Comparison of ENCODE assay signal across 9 cellular contexts in genomic region chr3:135918600-135918999, GRCh38. TPM values are rescaled to one million over a fixed set of nuclear protein-coding genes. Genes with fewer than 3 reads are reported as not detected.
A peak's percentile ranks its signal among the peaks of the same experiment; 100 is the strongest.
DNase-seq lines count a peak whose midpoint lies in the region; ATAC-seq, FAIRE-seq and TF ChIP-seq lines count a peak whose summit lies in the region.
"Had no signal": no experiment of that assay in that cellular context is flagged by ENCODE, and none has a peak within 500 bp of the region (broad histone marks: within the 10 kb centered on the region; RNA-seq: fewer than 3 reads in every experiment).

No MANE protein-coding gene starts in this region.

- TF ChIP-seq CTCF in A549 (IDR thresholded peaks at IDR 0.05) (peak; percentile 47), GM10266 (IDR thresholded peaks at IDR 0.05; ENCODE audit: control insufficient read depth, insufficient read depth, low read depth, missing control alignments) (no peak)

- no peak for TF ChIP-seq EP300 in A549 (IDR thresholded peaks at IDR 0.05)

- no peak for FAIRE-seq in A549 (lab: Jason Lieb, UNC)

- no peaks in the 10 kb centered on the region for H3K4me1 ChIP-seq in A549

- 12% methylated on average over 1 of the region's 1 CpG for WGBS in A549 (ENCODE audit: missing lambda C conversion rate)

- no peaks in the 10 kb centered on the region for H3K9me3 ChIP-seq in A549

- CTCF ChIA-PET in A549 (lab: Yijun Ruan, JAX) = interaction anchor here (0.6 to 11.3 kb wide), 10 partner anchors 9 to 1316 kb away, joined by 3 to 112 read pairs (median 4); no protein-coding TSS in a partner anchor

- TF ChIP-seq RAD21 in A549 (conservative IDR thresholded peaks at IDR 0.05 in 1 of 2, IDR thresholded peaks at IDR 0.05 in 1 of 2) = peak; percentile 39 to 42; a peak in 3 of 5 replicates

- TF ChIP-seq POLR2A in A549 (IDR thresholded peaks at IDR 0.05; ENCODE audit: low read length) = no peak

- POLR2A ChIA-PET in A549 (lab: Yijun Ruan, JAX) = no interaction called here

- no peak overlapping the region for H3K4me3 ChIP-seq in A549

- H3K4me2 ChIP-seq in A549 = no peak overlapping the region

- peak in 1 of 2 experiments; percentile 27 for DNase-seq in A549 (ENCODE audit: low read depth in 1 of 2, low spot score in 1 of 2)
- DNase-seq in HuH-7 (ENCODE audit: low spot score) = peak; percentile 20
- peak; percentile 27 to 57 for DNase-seq in T47D (ENCODE audit: low read depth in 1 of 2, low spot score in 1 of 2)
- peak; percentile 68 for DNase-seq in kidney tubule cell (ENCODE audit: low spot score)
- DNase-seq in foreskin melanocyte = no peak
- DNase-seq in GM10266 (ENCODE audit: extremely low spot score) = no peak
- DNase-seq in NCI-H510A treated with DMSO at 0.1 percent for 48 hours (lab: John Stamatoyannopoulos, UW) = no peak
- DNase-seq: NCI-H1417 treated with DMSO at 0.1 percent for 48 hours had no signal

- H3K27ac ChIP-seq in A549 = no peak overlapping the region

- in situ Hi-C loops in T47D (cut with HindIII; ENCODE audit: low pct_unique_long_range_greater_than_20kb, low sequenced_read_pairs) = no loop called here

- peak; percentile 54 to 71; a peak in 4 of 6 replicates for ATAC-seq in A549
- no peak for ATAC-seq in GM21423 (IDR thresholded peaks at IDR 0.05; ENCODE audit: unreplicated experiment)

TF ChIP-seq in A549, 52 proteins besides CTCF, POLR2A, EP300 and RAD21:
- peak; percentile 52 for TF ChIP-seq SMC3 (IDR thresholded peaks at IDR 0.05)
- no peak for TF ChIP-seq HEYL (CRISPR knock-in tag; IDR thresholded peaks at IDR 0.05)
- TF ChIP-seq KDM1A (IDR thresholded peaks at IDR 0.05; ENCODE audit: low read depth) = no peak
TF ChIP-seq in A549: peak in this region for 1.

RNA-seq across cellular contexts. Expression of gene PPP2R3A, which starts 46.9 kb away (rescaled TPM):
- polyA plus RNA-seq in A549 (2011; rRNA removed) (2.9 and 3.2 TPM in 2 replicates), A549 (2017; fragmentation: RNase III; extraction: RNeasy Plus Mini Kit Qiagen cat#74134 plus additional on column Dnase treatment) (1.9 to 2.2 TPM (median 2.0 TPM) in 3 replicates)
- 0.52 and 0.61 TPM in 2 replicates for polyA plus RNA-seq in A549 (2012; cell fraction: cytosol; rRNA removed)
- 0.23 and 0.38 TPM in 2 replicates for polyA plus RNA-seq in A549 (2012; cell fraction: nucleus; rRNA removed)
- 4.8 and 5.2 TPM in 2 replicates for polyA minus RNA-seq in A549 (2011; rRNA and poly(A)+ RNA removed)

Comparison
In these comparisons a context has a peak if more than half of its experiments do, and no peak if none do; other contexts are left out.
1. DNase-seq: peak in HuH-7 (single experiment), T47D (2 of 2) and kidney tubule cell (single experiment); none in foreskin melanocyte (single experiment), GM10266 (single experiment) and NCI-H510A treated with DMSO at 0.1 percent for 48 hours (single experiment).